In genomic region chr2:45729753-45730512, GRCh38 we compare ENCODE assay signal across 1 cellular context.
A peak's percentile ranks its signal among the peaks of the same experiment; 100 is the strongest.
TF ChIP-seq lines count a peak whose summit lies in the region.

No MANE protein-coding gene starts in this region.

TF ChIP-seq in GM12878, 131 proteins besides CTCF, POLR2A, EP300 and RAD21 (continued from another document and continues in another):
- TF ChIP-seq ZNF592 (IDR thresholded peaks at IDR 0.05) (no peak), SP1 (IDR thresholded peaks at IDR 0.05; ENCODE audit: low read depth, low read length) (peak; percentile 9), IKZF1 (conservative IDR thresholded peaks at IDR 0.05) (peak; percentile 90), LARP7 (IDR thresholded peaks at IDR 0.05) (no peak), ZNF622 (IDR thresholded peaks at IDR 0.05) (no peak), HCFC1 (IDR thresholded peaks at IDR 0.05; ENCODE audit: low read length) (no peak; the same call in 1 of the 2 replicates), NFIC (IDR thresholded peaks at IDR 0.05; ENCODE audit: low read depth, low read length) (peak; percentile 73), CEBPZ (IDR thresholded peaks at IDR 0.05; ENCODE audit: low read depth, low read length) (no peak), HSF1 (IDR thresholded peaks at IDR 0.05; ENCODE audit: low read depth, low read length) (no peak), TARDBP (IDR thresholded peaks at IDR 0.05; ENCODE audit: borderline replicate concordance) (no peak), CBX3 (IDR thresholded peaks at IDR 0.05; ENCODE audit: borderline replicate concordance, low read depth) (no peak), CREB1 (IDR thresholded peaks at IDR 0.05; ENCODE audit: low read depth) (peak; percentile 41; the same call in 1 of the 2 replicates), YBX1 (IDR thresholded peaks at IDR 0.05) (peak; percentile 21; the same call in 1 of the 2 replicates), RCOR1 (conservative IDR thresholded peaks at IDR 0.05; ENCODE audit: low read depth, low read length) (peak; percentile 20; the same call in 1 of the 2 replicates), ZBED1 (IDR thresholded peaks at IDR 0.05; ENCODE audit: borderline replicate concordance) (no peak), ATF2 (IDR thresholded peaks at IDR 0.05; ENCODE audit: low read length) (peak; percentile 72), ZNF274 (IDR thresholded peaks at IDR 0.05; ENCODE audit: insufficient read depth, insufficient read length) (no peak), IRF4 (IDR thresholded peaks at IDR 0.05; ENCODE audit: low read depth, low read length) (no peak), ATF7 (IDR thresholded peaks at IDR 0.05; ENCODE audit: low read depth) (peak; percentile 81), NRF1 (conservative IDR thresholded peaks at IDR 0.05; ENCODE audit: low read depth, low read length) (no peak), JUND (IDR thresholded peaks at IDR 0.05; ENCODE audit: low read depth, low read length) (no peak), MTA3 (IDR thresholded peaks at IDR 0.05; ENCODE audit: borderline replicate concordance, low read length) (peak; percentile 36; the same call in 1 of the 2 replicates), BCLAF1 (IDR thresholded peaks at IDR 0.05) (no peak), SMAD1 (IDR thresholded peaks at IDR 0.05; ENCODE audit: low read depth, partially characterized antibody) (no peak), E4F1 (IDR thresholded peaks at IDR 0.05; ENCODE audit: borderline replicate concordance, partially characterized antibody) (no peak), POLR2AphosphoS5 (IDR thresholded peaks at IDR 0.05; ENCODE audit: low read length) (peak; percentile 58; the same call in 1 of the 2 replicates), SIX5 (IDR thresholded peaks at IDR 0.05; ENCODE audit: low read depth, low read length, severe bottlenecking) (no peak), BMI1 (IDR thresholded peaks at IDR 0.05; ENCODE audit: borderline replicate concordance) (peak; percentile 35; the same call in 1 of the 2 replicates), RB1 (IDR thresholded peaks at IDR 0.05; ENCODE audit: borderline replicate concordance) (no peak), BHLHE40 (IDR thresholded peaks at IDR 0.05; ENCODE audit: borderline replicate concordance in 1 of 2, low read depth in 2 of 2, low read length in 1 of 2) (peak in 1 of 2 experiments; percentile 65; a peak in 2 of 4 replicates), IKZF2 (IDR thresholded peaks at IDR 0.05) (peak; percentile 94 to 96), REST (IDR thresholded peaks at IDR 0.05; ENCODE audit: low read depth, low read length) (no peak), ESRRA (IDR thresholded peaks at IDR 0.05; ENCODE audit: low read length) (no peak), WRNIP1 (IDR thresholded peaks at IDR 0.05; ENCODE audit: borderline replicate concordance, low read depth, low read length) (no peak), YY1 (IDR thresholded peaks at IDR 0.05; ENCODE audit: low read depth, low read length) (peak; percentile 55; the same call in 1 of the 2 replicates), TBL1XR1 (IDR thresholded peaks at IDR 0.05; ENCODE audit: low read depth, low read length) (no peak), SUZ12 (IDR thresholded peaks at IDR 0.05; ENCODE audit: unreplicated experiment) (no peak), SRF (IDR thresholded peaks at IDR 0.05; ENCODE audit: low read depth in 2 of 2, low read length in 2 of 2) (no peak), BRCA1 (IDR thresholded peaks at IDR 0.05; ENCODE audit: low read depth, low read length) (no peak), CBFB (IDR thresholded peaks at IDR 0.05; ENCODE audit: low read depth) (peak; percentile 25; the same call in 1 of the 2 replicates), HDAC6 (IDR thresholded peaks at IDR 0.05; ENCODE audit: unreplicated experiment) (no peak), PKNOX1 (IDR thresholded peaks at IDR 0.05) (peak; percentile 34; the same call in 1 of the 2 replicates)
